8 cellular contexts compared by ENCODE assay signal in genomic region chr5:75656311-75657003, GRCh38. TPM values are rescaled to one million over a fixed set of nuclear protein-coding genes. Genes with fewer than 3 reads are reported as not detected.
A peak's percentile ranks its signal among the peaks of the same experiment; 100 is the strongest.
DNase-seq lines count a peak whose midpoint lies in the region; ATAC-seq and TF ChIP-seq lines count a peak whose summit lies in the region.

No MANE protein-coding gene starts in this region.

- H3K36me3 ChIP-seq in BE2C (no peaks in the 10 kb centered on the region), Panc1 (ENCODE audit: control insufficient read depth, insufficient read depth, low read length) (no peaks in the 10 kb centered on the region), fibroblast of lung (ENCODE audit: control insufficient read depth, insufficient read depth, low read length) (no peaks in the 10 kb centered on the region), neuronal stem cell (replicated peaks in 1 of 2; ENCODE audit: control insufficient read depth in 2 of 2, insufficient read depth in 2 of 2, low read length in 2 of 2) (no peaks in the 10 kb centered on the region)

- no peak overlapping the region for H2BK12ac ChIP-seq in neuronal stem cell (ENCODE audit: low read length)

- in situ Hi-C loops in Panc1 (cut with HindIII; ENCODE audit: low pct_unique_long_range_greater_than_20kb, low sequenced_read_pairs): no loop called here

- no peak overlapping the region for H3K27ac Mint-ChIP-seq in CD4-positive, alpha-beta T cell

- H3K27ac ChIP-seq in Panc1 (ENCODE audit: low read length): no peak overlapping the region
- peak overlapping the region; percentile 42 for H3K27ac ChIP-seq in fibroblast of lung (ENCODE audit: insufficient read depth, low read length)
- H3K27ac ChIP-seq in neuronal stem cell (replicated peaks; ENCODE audit: low read length): no peak overlapping the region
- H3K27ac ChIP-seq in CD4-positive, alpha-beta T cell (ENCODE audit: low read depth, low read length): no peak overlapping the region

- peak overlapping the region; percentile 85 for H2AFZ ChIP-seq in fibroblast of lung (ENCODE audit: low read length)
- H2AFZ ChIP-seq in neuronal stem cell (ENCODE audit: low read length): peak overlapping the region; percentile 85

- no peaks in the 10 kb centered on the region for H3K79me1 ChIP-seq in neuronal stem cell (ENCODE audit: low read depth, low read length)

- H3K4me1 ChIP-seq in BE2C (peaks cover 12% of the 10 kb centered on the region), Panc1 (ENCODE audit: control insufficient read depth, insufficient read depth, low read length) (no peaks in the 10 kb centered on the region), fibroblast of lung (ENCODE audit: control insufficient read depth, extremely low read depth, insufficient read depth, low read length) (no peaks in the 10 kb centered on the region), neuronal stem cell (ENCODE audit: control insufficient read depth in 2 of 2, insufficient read depth in 1 of 2, low read depth in 1 of 2, low read length in 2 of 2) (peaks cover 0 to 14% of the 10 kb centered on the region in 2 donors)

- H3K4me2 ChIP-seq in fibroblast of lung (ENCODE audit: extremely low read depth, insufficient read depth, low read length) (peak overlapping the region; percentile 74), neuronal stem cell (ENCODE audit: insufficient read depth, low read length, poor library complexity, severe bottlenecking) (no peak overlapping the region)

- no peak overlapping the region for H2BK120ac ChIP-seq in neuronal stem cell (ENCODE audit: low read depth, low read length)

- intact Hi-C loops in Panc1 (cut with micrococcal nuclease; ENCODE audit: unreplicated experiment): no loop called here
- intact Hi-C loops in CD4-positive, alpha-beta T cell (cut with DNase I, micrococcal nuclease): no loop called here

- no peak overlapping the region for H3K23ac ChIP-seq in neuronal stem cell (ENCODE audit: low read depth, low read length, poor library complexity)

- no peak overlapping the region for H2BK5ac ChIP-seq in neuronal stem cell (ENCODE audit: low read length)

- CTCF ChIA-PET in Panc1 (lab: Charles Lee): interaction anchor here (0.5 kb wide), 1 partner anchor 432 kb away, joined by 4 read pairs; no protein-coding TSS in a partner anchor
- CTCF ChIA-PET in CD4-positive, alpha-beta T cell (lab: Charles Lee): no interaction called here

- no peak for TF ChIP-seq CTCF in BE2C (IDR thresholded peaks at IDR 0.05; ENCODE audit: low read depth, low read length)
- TF ChIP-seq CTCF in Panc1 (IDR thresholded peaks at IDR 0.05): no peak
- no peak for TF ChIP-seq CTCF in fibroblast of lung (conservative IDR thresholded peaks at IDR 0.05 in 1 of 2, IDR thresholded peaks at IDR 0.05 in 1 of 2; ENCODE audit: low read depth in 1 of 2, low read length in 2 of 2)
- no peak for TF ChIP-seq CTCF in CD4-positive, alpha-beta T cell (IDR thresholded peaks at IDR 0.05)

- no peaks in the 10 kb centered on the region for H3K36me3 Mint-ChIP-seq in CD4-positive, alpha-beta T cell (ENCODE audit: low read depth)

- no peaks in the 10 kb centered on the region for H3K79me2 ChIP-seq in fibroblast of lung (ENCODE audit: control insufficient read depth, insufficient read depth, low read length)

- no peak overlapping the region for H2AK5ac ChIP-seq in neuronal stem cell (ENCODE audit: low read depth, low read length)

- ATAC-seq in Panc1 (0 out of 2 replicates have a peak, but pooled peaks have one; percentile 30), HG02973 (IDR thresholded peaks at IDR 0.05; ENCODE audit: unreplicated experiment) (no peak)
- ATAC-seq in CD4-positive, alpha-beta T cell (ENCODE audit: poor library complexity): no peak

- H4K91ac ChIP-seq in neuronal stem cell (ENCODE audit: low read depth, low read length, poor library complexity): no peak overlapping the region

- H3K4me1 Mint-ChIP-seq in CD4-positive, alpha-beta T cell (ENCODE audit: low read depth): no peaks in the 10 kb centered on the region

- peak overlapping the region; percentile 60 for H3K4me3 ChIP-seq in BE2C (ENCODE audit: low read depth, low read length)
- peak overlapping the region in 1 of 2 experiments; percentile 7; a peak in 2 of 4 replicates for H3K4me3 ChIP-seq in Panc1 (ENCODE audit: low read depth in 2 of 2, low read length in 2 of 2)
- H3K4me3 ChIP-seq in fibroblast of lung (replicated peaks in 1 of 4; ENCODE audit: control extremely low read depth in 1 of 4, insufficient read depth in 1 of 4, low read depth in 3 of 4, low read length in 4 of 4): peak overlapping the region; percentile 55 to 91 (median 64)
- peak overlapping the region in 1 of 2 donors; percentile 1 for H3K4me3 ChIP-seq in neuronal stem cell (ENCODE audit: low read length in 2 of 2)

- H3K18ac ChIP-seq in neuronal stem cell (ENCODE audit: low read length): peak overlapping the region; percentile 24

- DNase-seq in BE2C: peak; percentile 68
- DNase-seq in Panc1 (ENCODE audit: low read depth, low spot score): no peak
- DNase-seq in fibroblast of lung (ENCODE audit: low read depth in 2 of 2): peak; percentile 41 to 66
- DNase-seq in neuronal stem cell (ENCODE audit: low spot score): no peak
- no peak for DNase-seq in CD4-positive, alpha-beta T cell
- DNase-seq in mucosa of gallbladder (ENCODE audit: low spot score): no peak
- no peak for DNase-seq in HuH-7 (ENCODE audit: low spot score)

- no TSS peak for BruUV-seq in Panc1 (replicated peaks; lab: Mats Ljungman, UMichigan)

- H3K9me3 ChIP-seq in BE2C (no peaks in the 10 kb centered on the region), Panc1 (ENCODE audit: control insufficient read depth, insufficient read depth, low read depth, low read length) (no peaks in the 10 kb centered on the region), fibroblast of lung (ENCODE audit: control insufficient read depth, insufficient read depth, low read depth, low read length) (no peaks in the 10 kb centered on the region), neuronal stem cell (replicated peaks in 1 of 2; ENCODE audit: control insufficient read depth in 2 of 2, insufficient read depth in 1 of 2, low read depth in 1 of 2, low read length in 2 of 2) (no peaks in the 10 kb centered on the region)
- no peaks in the 10 kb centered on the region for H3K9me3 ChIP-seq in CD4-positive, alpha-beta T cell (ENCODE audit: control insufficient read depth, low read length)

- H3K27me3 ChIP-seq in BE2C (no peaks in the 10 kb centered on the region), Panc1 (ENCODE audit: control insufficient read depth, insufficient read depth, low read length) (no peaks in the 10 kb centered on the region), fibroblast of lung (ENCODE audit: control insufficient read depth, insufficient read depth, low read length) (no peaks in the 10 kb centered on the region), neuronal stem cell (ENCODE audit: control insufficient read depth in 3 of 3, insufficient read depth in 3 of 3, low read depth in 1 of 3, low read length in 3 of 3) (no peaks in the 10 kb centered on the region)
- no peaks in the 10 kb centered on the region for H3K27me3 ChIP-seq in CD4-positive, alpha-beta T cell (ENCODE audit: control insufficient read depth, insufficient read depth, low read length)

- no peak overlapping the region for H3K4ac ChIP-seq in neuronal stem cell (ENCODE audit: low read length)

- H3K9ac ChIP-seq in fibroblast of lung (ENCODE audit: insufficient read depth, low read length) (no peak overlapping the region), neuronal stem cell (ENCODE audit: low read depth, low read length, poor library complexity) (no peak overlapping the region)

- no peaks in the 10 kb centered on the region for H4K20me1 ChIP-seq in fibroblast of lung (ENCODE audit: control insufficient read depth, extremely low read depth, insufficient read depth, low read length)

- H3K4me3 Mint-ChIP-seq in CD4-positive, alpha-beta T cell: no peak overlapping the region

- no peaks in the 10 kb centered on the region for H3K9me3 Mint-ChIP-seq in CD4-positive, alpha-beta T cell

- H2BK15ac ChIP-seq in neuronal stem cell (ENCODE audit: low read length): no peak overlapping the region

- POLR2A ChIA-PET in Panc1 (lab: Charles Lee): no interaction called here
- POLR2A ChIA-PET in CD4-positive, alpha-beta T cell (lab: Charles Lee): no interaction called here

- H3K14ac ChIP-seq in neuronal stem cell (ENCODE audit: low read length): no peak overlapping the region

- H4K8ac ChIP-seq in neuronal stem cell (ENCODE audit: low read depth, low read length): no peak overlapping the region

- no peaks in the 10 kb centered on the region for H3K27me3 Mint-ChIP-seq in CD4-positive, alpha-beta T cell

- WGBS in neuronal stem cell (ENCODE audit: extremely low coverage in 2 of 2, insufficient read length in 2 of 2, insufficient replicate concordance in 1 of 2), 2 donors: no CpG with 5 or more reads among the region's 9 CpGs

RNA-seq across cellular contexts. Expression of gene ANKDD1B, which starts 45.2 kb away (rescaled TPM):
- 0.73 TPM for polyA plus RNA-seq in BE2C (2012; ENCODE audit: insufficient read depth, insufficient read length, low read depth)
- total RNA-seq in Panc1 (2021; ENCODE audit: unreplicated experiment) (0.10 TPM), fibroblast of lung (0.51 and 0.66 TPM in 2 replicates), mucosa of gallbladder (0.43 TPM)
- 0.16 TPM for polyA plus RNA-seq in Panc1 (2012; ENCODE audit: insufficient read length)
- polyA plus RNA-seq in fibroblast of lung: 0.03 and 0.07 TPM in 2 replicates
- polyA plus RNA-seq in fibroblast of lung (2012): not detected in 2 replicates
- polyA minus RNA-seq in fibroblast of lung (ENCODE audit: low replicate concordance): not detected in 2 replicates
- 0.21 TPM for polyA plus RNA-seq in neuronal stem cell (2013, experiment 1 of 2)
- polyA plus RNA-seq in neuronal stem cell (2013, experiment 2 of 2): 0.10 TPM
- total RNA-seq in CD4-positive, alpha-beta T cell: under 1 TPM in 1 of 2 experiments, not detected in 1; 0.30 TPM

Comparison
In these comparisons a context has a peak if more than half of its experiments do, and no peak if none do; other contexts are left out.
1. DNase-seq: peak in BE2C (single experiment) and fibroblast of lung (2 of 2); none in Panc1 (single experiment), neuronal stem cell (single experiment), CD4-positive, alpha-beta T cell (0 of 10), mucosa of gallbladder (single experiment) and HuH-7 (single experiment).